ENCODE assay signal across 1 cellular context in the genomic region with DNA sequence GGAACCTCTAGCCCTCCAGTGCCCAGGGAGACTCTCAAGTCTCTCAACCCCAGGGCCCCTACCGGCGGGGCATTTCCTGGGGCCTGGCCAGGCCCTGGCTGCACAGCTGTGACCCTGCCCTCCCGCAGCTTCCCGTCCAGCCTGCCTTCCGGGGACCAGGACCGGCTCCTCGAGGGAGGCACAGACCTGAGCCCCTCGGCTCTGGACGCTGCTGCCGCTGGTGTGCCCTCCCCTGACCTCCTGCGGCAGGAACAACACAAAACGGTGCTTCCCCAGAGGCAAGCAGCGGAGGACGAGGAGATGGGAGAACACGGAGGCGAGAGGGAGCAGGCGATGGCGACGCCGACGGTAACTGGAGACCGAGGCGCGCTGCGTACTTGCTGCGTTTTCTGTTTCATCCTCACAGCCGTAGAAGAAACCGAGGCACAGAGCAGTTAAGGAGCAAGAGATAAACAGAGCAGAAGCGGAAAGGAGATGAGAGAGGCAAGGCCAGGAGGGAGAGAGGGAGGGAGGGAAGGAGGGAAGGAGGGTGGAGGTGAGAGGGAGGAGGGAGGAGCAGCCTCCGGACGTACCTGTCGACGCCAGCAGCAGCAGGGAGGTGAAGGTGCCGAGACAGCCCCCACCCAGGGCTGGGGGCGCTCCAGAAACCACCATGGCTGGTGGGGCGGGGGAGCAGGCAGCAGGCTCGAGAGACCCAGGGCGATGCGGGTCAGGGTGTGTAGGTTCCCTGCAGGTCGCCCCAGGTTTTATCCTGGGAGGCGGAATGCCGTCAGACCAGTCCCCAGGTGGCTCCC.
A peak's percentile ranks its signal among the peaks of the same experiment; 100 is the strongest.
TF ChIP-seq lines count a peak whose summit lies in the region.

A gene with protein sequence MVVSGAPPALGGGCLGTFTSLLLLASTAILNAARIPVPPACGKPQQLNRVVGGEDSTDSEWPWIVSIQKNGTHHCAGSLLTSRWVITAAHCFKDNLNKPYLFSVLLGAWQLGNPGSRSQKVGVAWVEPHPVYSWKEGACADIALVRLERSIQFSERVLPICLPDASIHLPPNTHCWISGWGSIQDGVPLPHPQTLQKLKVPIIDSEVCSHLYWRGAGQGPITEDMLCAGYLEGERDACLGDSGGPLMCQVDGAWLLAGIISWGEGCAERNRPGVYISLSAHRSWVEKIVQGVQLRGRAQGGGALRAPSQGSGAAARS (minus strand): TSS at position 720 of the 794 bp plus-strand sequence. CDS start 66 bp downstream, at position 654.

TF ChIP-seq in H1, 55 proteins besides CTCF, POLR2A, EP300 and RAD21 (continued from another document):
- no peak for TF ChIP-seq SP4 (IDR thresholded peaks at IDR 0.05; ENCODE audit: low read length)
- TF ChIP-seq KDM4A (IDR thresholded peaks at IDR 0.05; ENCODE audit: low read depth, low read length, severe bottlenecking), result peak; percentile 60
- no peak; the same call in 1 of the 2 replicates for TF ChIP-seq CREB1 (IDR thresholded peaks at IDR 0.05)
- no peak for TF ChIP-seq POU5F1 (IDR thresholded peaks at IDR 0.05; ENCODE audit: low read depth, low read length)
- TF ChIP-seq TEAD4 (IDR thresholded peaks at IDR 0.05; ENCODE audit: low read depth, low read length), result 0 out of 2 replicates have a peak, but pooled peaks have one; percentile 38
- TF ChIP-seq, protein P1, sequence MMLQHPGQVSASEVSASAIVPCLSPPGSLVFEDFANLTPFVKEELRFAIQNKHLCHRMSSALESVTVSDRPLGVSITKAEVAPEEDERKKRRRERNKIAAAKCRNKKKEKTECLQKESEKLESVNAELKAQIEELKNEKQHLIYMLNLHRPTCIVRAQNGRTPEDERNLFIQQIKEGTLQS (IDR thresholded peaks at IDR 0.05; ENCODE audit: insufficient read depth, low read depth, low read length), result no peak
- TF ChIP-seq, protein P2, sequence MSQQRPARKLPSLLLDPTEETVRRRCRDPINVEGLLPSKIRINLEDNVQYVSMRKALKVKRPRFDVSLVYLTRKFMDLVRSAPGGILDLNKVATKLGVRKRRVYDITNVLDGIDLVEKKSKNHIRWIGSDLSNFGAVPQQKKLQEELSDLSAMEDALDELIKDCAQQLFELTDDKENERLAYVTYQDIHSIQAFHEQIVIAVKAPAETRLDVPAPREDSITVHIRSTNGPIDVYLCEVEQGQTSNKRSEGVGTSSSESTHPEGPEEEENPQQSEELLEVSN (IDR thresholded peaks at IDR 0.05), result peak; percentile 88
- peak; percentile 67 for TF ChIP-seq CTBP2 (IDR thresholded peaks at IDR 0.05; ENCODE audit: borderline replicate concordance, insufficient read depth, insufficient read length, low read length)
- TF ChIP-seq TCF12 (IDR thresholded peaks at IDR 0.05; ENCODE audit: low read depth, low read length), result no peak
- TF ChIP-seq ASH2L (IDR thresholded peaks at IDR 0.05; ENCODE audit: low read length), result peak; percentile 40
- no peak for TF ChIP-seq SP2 (IDR thresholded peaks at IDR 0.05; ENCODE audit: low read length)
- no peak for TF ChIP-seq KDM1A (IDR thresholded peaks at IDR 0.05; ENCODE audit: borderline replicate concordance, low read length)
